In genomic region chr5:151315998-151316597, GRCh38 we compare ENCODE assay signal across 9 cellular contexts. TPM values are rescaled to one million over a fixed set of nuclear protein-coding genes. Genes with fewer than 3 reads are reported as not detected.
DNase-seq lines count a peak whose midpoint lies in the region; ATAC-seq, FAIRE-seq and TF ChIP-seq lines count a peak whose summit lies in the region.
"Had no signal": no experiment of that assay in that cellular context is flagged by ENCODE, and none has a peak within 500 bp of the region (broad histone marks: within the 10 kb centered on the region; RNA-seq: fewer than 3 reads in every experiment).

No MANE protein-coding gene starts in this region.

- no peaks in the 10 kb centered on the region for H3K79me2 ChIP-seq in trophoblast cell (ENCODE audit: control insufficient read depth, insufficient read depth, low read length, poor library complexity)

- no peak overlapping the region for H2BK5ac ChIP-seq in trophoblast cell (ENCODE audit: low read depth, low read length, poor library complexity)

- H3K4me2 ChIP-seq in trophoblast cell (ENCODE audit: low read length): no peak overlapping the region

- no peak overlapping the region for H3K18ac ChIP-seq in trophoblast cell (ENCODE audit: low read length)

- H3K4me3 ChIP-seq in gastroesophageal sphincter (no peak overlapping the region), trophoblast cell (ENCODE audit: low read depth, low read length) (no peak overlapping the region)

- no peak overlapping the region for H3K9ac ChIP-seq in trophoblast cell (ENCODE audit: low read length)

- no peak overlapping the region for H2BK120ac ChIP-seq in trophoblast cell (ENCODE audit: insufficient read depth, low read length, poor library complexity)

- no peak overlapping the region for H2AFZ ChIP-seq in trophoblast cell (ENCODE audit: insufficient read depth, low read length, poor library complexity)

- H3K36me3 Mint-ChIP-seq in activated T-helper 1 cell treated with anti-CD3 and anti-CD28 coated beads, Interleukin-12 subunit alpha, Interleukin-12 subunit beta, Interleukin-2, Interleukin-4 antibody, amounts not matched to agents 30 ng/mL and 10 ng/mL and 1 ng/mL, durations not matched to agents 14 hours and 24 hours and 36 hours (ENCODE audit: low read depth): no peaks in the 10 kb centered on the region

- H3K27ac ChIP-seq in gastroesophageal sphincter (no peak overlapping the region), trophoblast cell (ENCODE audit: low read depth, low read length) (no peak overlapping the region)

- 23 to 48% methylated on average over 4 to 7 of the region's 8 CpGs for WGBS in gastroesophageal sphincter (ENCODE audit: low coverage in 1 of 2), 2 donors
- WGBS in trophoblast cell (ENCODE audit: extremely low coverage, insufficient coverage, insufficient read length): no CpG with 5 or more reads among the region's 8 CpGs

- H2AK5ac ChIP-seq in trophoblast cell (ENCODE audit: low read length): no peak overlapping the region

- no peaks in the 10 kb centered on the region for H3K27me3 ChIP-seq in gastroesophageal sphincter
- no peaks in the 10 kb centered on the region for H3K27me3 ChIP-seq in trophoblast cell (ENCODE audit: insufficient read depth, low read length)

- H3K9me3 ChIP-seq in gastroesophageal sphincter (no peaks in the 10 kb centered on the region), trophoblast cell (ENCODE audit: insufficient read depth, low read depth, low read length) (no peaks in the 10 kb centered on the region)

- intact Hi-C loops in activated T-helper 1 cell treated with anti-CD3 and anti-CD28 coated beads, Interleukin-12 subunit alpha, Interleukin-12 subunit beta, Interleukin-2, Interleukin-4 antibody, amounts not matched to agents 30 ng/mL and 10 ng/mL and 1 ng/mL, durations not matched to agents 14 hours and 24 hours and 36 hours (cut with micrococcal nuclease): loop anchor here (2.0 to 5.0 kb wide), 4 partner anchors 79 to 189 kb away; partner anchors contain the start of gene CCDC69

- no peak overlapping the region for H4K8ac ChIP-seq in trophoblast cell (ENCODE audit: low read depth, low read length)

- H3K23ac ChIP-seq in trophoblast cell (ENCODE audit: low read length): no peak overlapping the region

- H3K4ac ChIP-seq in trophoblast cell (ENCODE audit: low read depth, low read length): no peak overlapping the region

- peaks cover 0 to 11% (median 0%) of the 10 kb centered on the region in 3 donors for H3K4me1 ChIP-seq in gastroesophageal sphincter
- H3K4me1 ChIP-seq in trophoblast cell (ENCODE audit: control insufficient read depth in 1 of 2, insufficient read depth in 2 of 2, low read length in 2 of 2): peaks cover 0 to 8% of the 10 kb centered on the region in 2 experiments

- H3K36me3 ChIP-seq in gastroesophageal sphincter (no peaks in the 10 kb centered on the region), trophoblast cell (ENCODE audit: control insufficient read depth in 1 of 2, insufficient read depth in 2 of 2, low read length in 2 of 2) (no peaks in the 10 kb centered on the region)

- H4K91ac ChIP-seq in trophoblast cell (ENCODE audit: low read depth, low read length): no peak overlapping the region

- ATAC-seq in GM18909 (IDR thresholded peaks at IDR 0.05; ENCODE audit: poor library complexity, unreplicated experiment): peak; percentile 75
- peak; percentile 78 for ATAC-seq in HG03196 (IDR thresholded peaks at IDR 0.05; ENCODE audit: unreplicated experiment)
- ATAC-seq in gastroesophageal sphincter: peak; percentile 76

- H4K12ac ChIP-seq in trophoblast cell (ENCODE audit: low read depth, low read length): no peak overlapping the region

- no peak for TF ChIP-seq POLR2A in gastroesophageal sphincter (IDR thresholded peaks at IDR 0.05)

- peaks cover 10% of the 10 kb centered on the region for H3K27me3 Mint-ChIP-seq in activated T-helper 1 cell treated with anti-CD3 and anti-CD28 coated beads, Interleukin-12 subunit alpha, Interleukin-12 subunit beta, Interleukin-2, Interleukin-4 antibody, amounts not matched to agents 30 ng/mL and 10 ng/mL and 1 ng/mL, durations not matched to agents 14 hours and 24 hours and 36 hours (ENCODE audit: insufficient read depth)

- TF ChIP-seq EP300 in gastroesophageal sphincter (IDR thresholded peaks at IDR 0.05): no peak

- no peak overlapping the region for H3K27ac Mint-ChIP-seq in activated T-helper 1 cell treated with anti-CD3 and anti-CD28 coated beads, Interleukin-12 subunit alpha, Interleukin-12 subunit beta, Interleukin-2, Interleukin-4 antibody, amounts not matched to agents 30 ng/mL and 10 ng/mL and 1 ng/mL, durations not matched to agents 14 hours and 24 hours and 36 hours

- peak; percentile 63 for DNase-seq in COLO829 (ENCODE audit: low spot score)
- DNase-seq in OCI-M1 (lab: John Stamatoyannopoulos, UW): peak; percentile 86
- DNase-seq in activated T-helper 1 cell treated with anti-CD3 and anti-CD28 coated beads, Interleukin-12 subunit alpha, Interleukin-12 subunit beta, Interleukin-2, Interleukin-4 antibody, amounts not matched to agents 30 ng/mL and 10 ng/mL and 1 ng/mL, durations not matched to agents 14 hours and 24 hours and 36 hours (ENCODE audit: low spot score): peak; percentile 17
- peak; percentile 86 to 95 for DNase-seq in trophoblast cell
- DNase-seq in urothelium cell line (ENCODE audit: low spot score): peak; percentile 71

- H2BK12ac ChIP-seq in trophoblast cell (ENCODE audit: low read length): no peak overlapping the region

- H3K9me3 Mint-ChIP-seq in activated T-helper 1 cell treated with anti-CD3 and anti-CD28 coated beads, Interleukin-12 subunit alpha, Interleukin-12 subunit beta, Interleukin-2, Interleukin-4 antibody, amounts not matched to agents 30 ng/mL and 10 ng/mL and 1 ng/mL, durations not matched to agents 14 hours and 24 hours and 36 hours: peaks cover 4% of the 10 kb centered on the region

- peak; percentile 56 to 86 (median 70) for TF ChIP-seq CTCF in gastroesophageal sphincter (IDR thresholded peaks at IDR 0.05)

- H3K79me1 ChIP-seq in trophoblast cell (ENCODE audit: low read length): no peaks in the 10 kb centered on the region

- H3K4me3 Mint-ChIP-seq in activated T-helper 1 cell treated with anti-CD3 and anti-CD28 coated beads, Interleukin-12 subunit alpha, Interleukin-12 subunit beta, Interleukin-2, Interleukin-4 antibody, amounts not matched to agents 30 ng/mL and 10 ng/mL and 1 ng/mL, durations not matched to agents 14 hours and 24 hours and 36 hours: no peak overlapping the region

- no peaks in the 10 kb centered on the region for H3K4me1 Mint-ChIP-seq in activated T-helper 1 cell treated with anti-CD3 and anti-CD28 coated beads, Interleukin-12 subunit alpha, Interleukin-12 subunit beta, Interleukin-2, Interleukin-4 antibody, amounts not matched to agents 30 ng/mL and 10 ng/mL and 1 ng/mL, durations not matched to agents 14 hours and 24 hours and 36 hours (ENCODE audit: low read depth)

- peak; percentile 50 for FAIRE-seq in urothelium cell line (lab: Jason Lieb, UNC)

- H3K14ac ChIP-seq in trophoblast cell (ENCODE audit: low read length): no peak overlapping the region

RNA-seq across cellular contexts. Expression of gene SLC36A3, which starts 12.5 kb away (rescaled TPM):
- not detected in 2 replicates for total RNA-seq in activated T-helper 1 cell treated with anti-CD3 and anti-CD28 coated beads, Interleukin-12 subunit alpha, Interleukin-12 subunit beta, Interleukin-2, Interleukin-4 antibody, amounts not matched to agents 30 ng/mL and 10 ng/mL and 1 ng/mL, durations not matched to agents 14 hours and 24 hours and 36 hours
- total RNA-seq in gastroesophageal sphincter: not detected
- not detected in 2 replicates for polyA plus RNA-seq in trophoblast cell (2013)
- total RNA-seq: activated CD8-positive, alpha-beta memory T cell treated with anti-CD3 and anti-CD28 coated beads for 36 hours had no signal

RNA-seq across cellular contexts. Expression of gene SLC36A2, which starts 31.3 kb away (rescaled TPM):
- total RNA-seq in activated T-helper 1 cell treated with anti-CD3 and anti-CD28 coated beads, Interleukin-12 subunit alpha, Interleukin-12 subunit beta, Interleukin-2, Interleukin-4 antibody, amounts not matched to agents 30 ng/mL and 10 ng/mL and 1 ng/mL, durations not matched to agents 14 hours and 24 hours and 36 hours: not detected in 2 replicates
- not detected for total RNA-seq in gastroesophageal sphincter
- not detected in 2 replicates for polyA plus RNA-seq in trophoblast cell (2013)
- total RNA-seq: activated CD8-positive, alpha-beta memory T cell treated with anti-CD3 and anti-CD28 coated beads for 36 hours had no signal

Comparison
In these comparisons a context has a peak if more than half of its experiments do, and no peak if none do; other contexts are left out.
1. DNase-seq: peak in every context shown above with its lines; median percentile 90 in trophoblast cell; 86 in OCI-M1; 71 in urothelium cell line; 63 in COLO829; 17 in activated T-helper 1 cell treated with anti-CD3 and anti-CD28 coated beads, Interleukin-12 subunit alpha, Interleukin-12 subunit beta, Interleukin-2, Interleukin-4 antibody, amounts not matched to agents 30 ng/mL and 10 ng/mL and 1 ng/mL, durations not matched to agents 14 hours and 24 hours and 36 hours.